Comparison of ENCODE assay signal across 13 cellular contexts in the genomic region with DNA sequence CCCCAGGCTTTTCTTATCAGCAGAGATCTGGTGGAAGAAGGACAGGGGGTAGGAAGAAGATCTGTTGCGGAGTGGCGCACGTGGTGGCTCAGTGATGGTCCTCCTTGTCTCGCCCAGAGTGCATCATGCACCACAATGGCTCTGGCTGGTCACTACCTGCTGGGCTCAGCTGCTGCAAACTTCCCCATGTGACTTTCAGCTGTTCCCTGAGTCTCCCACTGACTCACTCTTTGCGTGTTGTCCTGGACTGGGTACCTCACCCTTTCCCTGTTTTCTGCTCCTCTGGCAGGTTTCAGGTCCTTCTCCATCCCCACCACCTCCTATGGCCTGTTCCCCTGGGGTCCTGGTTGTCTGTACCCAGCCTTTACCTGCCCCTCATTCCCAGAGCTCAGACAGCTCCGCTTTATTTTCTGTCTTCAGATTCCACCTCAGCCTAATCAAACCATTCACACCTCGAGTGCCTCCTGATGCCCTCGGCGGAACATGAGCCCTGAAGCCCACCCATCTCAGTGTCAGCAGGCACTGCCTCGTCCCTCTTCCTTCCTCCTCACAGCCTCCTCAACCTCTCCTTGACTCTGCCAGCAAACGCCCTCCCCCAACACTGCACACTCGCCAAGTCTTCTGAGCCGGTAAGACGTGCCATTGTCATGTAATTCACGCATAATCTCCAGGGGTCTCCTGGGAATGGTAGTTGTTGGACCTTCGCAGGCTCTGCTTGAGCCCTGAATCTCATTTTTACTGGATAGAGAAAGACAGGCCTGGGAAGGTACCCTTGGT. TPM values are rescaled to one million over a fixed set of nuclear protein-coding genes. Genes with fewer than 3 reads are reported as not detected.
A peak's percentile ranks its signal among the peaks of the same experiment; 100 is the strongest.
DNase-seq lines count a peak whose midpoint lies in the region; ATAC-seq and TF ChIP-seq lines count a peak whose summit lies in the region.
"Had no signal": no experiment of that assay in that cellular context is flagged by ENCODE, and none has a peak within 500 bp of the region (broad histone marks: within the 10 kb centered on the region; RNA-seq: fewer than 3 reads in every experiment).

No MANE protein-coding gene starts in this region.

- no peaks in the 10 kb centered on the region for H3K9me3 Mint-ChIP-seq in activated T-helper 17 cell treated with anti-CD3 and anti-CD28 coated beads, Interleukin-2, amount 50 U/mL, for 72 hours
- no peaks in the 10 kb centered on the region for H3K9me3 Mint-ChIP-seq in progenitor cell of endocrine pancreas (ENCODE audit: low read depth)
- no peaks in the 10 kb centered on the region for H3K9me3 Mint-ChIP-seq in activated T-cell treated with anti-CD3 and anti-CD28 coated beads, Interleukin-2, amount 50 U/mL, for 4 hours
- H3K9me3 Mint-ChIP-seq: activated CD8-positive, alpha-beta T cell treated with anti-CD3 and anti-CD28 coated beads for 36 hours; activated naive CD8-positive, alpha-beta T cell treated with anti-CD3 and anti-CD28 coated beads, Interleukin-2, amount 10 ng/mL, durations not matched to agents 7 days and 5 days; memory B cell had no signal

- H3K4me3 ChIP-seq in AG04450 (ENCODE audit: low read depth, low read length), result peak overlapping the region; percentile 86

- no peak for ATAC-seq in activated T-helper 17 cell treated with anti-CD3 and anti-CD28 coated beads, Interleukin-2, amount 50 U/mL, for 72 hours (replicated peaks)
- no peak for ATAC-seq in activated T-cell treated with anti-CD3 and anti-CD28 coated beads, Interleukin-2, amount 50 U/mL, for 4 hours
- ATAC-seq in HG03342 (IDR thresholded peaks at IDR 0.05; ENCODE audit: unreplicated experiment), result no peak
- ATAC-seq: activated CD8-positive, alpha-beta T cell treated with anti-CD3 and anti-CD28 coated beads for 36 hours had no signal

- peaks cover 5% of the 10 kb centered on the region for H3K27me3 Mint-ChIP-seq in activated T-helper 17 cell treated with anti-CD3 and anti-CD28 coated beads, Interleukin-2, amount 50 U/mL, for 72 hours
- H3K27me3 Mint-ChIP-seq in progenitor cell of endocrine pancreas, result peaks cover 36% of the 10 kb centered on the region
- H3K27me3 Mint-ChIP-seq in activated T-cell treated with anti-CD3 and anti-CD28 coated beads, Interleukin-2, amount 50 U/mL, for 4 hours (ENCODE audit: low read depth), result peaks cover 4% of the 10 kb centered on the region
- H3K27me3 Mint-ChIP-seq: activated CD8-positive, alpha-beta T cell treated with anti-CD3 and anti-CD28 coated beads for 36 hours; activated naive CD8-positive, alpha-beta T cell treated with anti-CD3 and anti-CD28 coated beads, Interleukin-2, amount 10 ng/mL, durations not matched to agents 7 days and 5 days had no signal

- DNase-seq in AG04450 (ENCODE audit: low read depth, low spot score) (no peak), hepatic stellate cell (ENCODE audit: low spot score) (peak; percentile 22), progenitor cell of endocrine pancreas (ENCODE audit: low spot score, unreplicated experiment) (no peak), cortex of kidney (lab: John Stamatoyannopoulos, UW) (no peak), GM19238 (ENCODE audit: insufficient read length, low spot score) (no peak)
- no peak for DNase-seq in activated T-cell treated with anti-CD3 and anti-CD28 coated beads, Interleukin-2, amount 50 U/mL, for 4 hours
- DNase-seq: activated CD8-positive, alpha-beta T cell treated with anti-CD3 and anti-CD28 coated beads for 36 hours; activated naive CD8-positive, alpha-beta T cell treated with anti-CD3 and anti-CD28 coated beads, Interleukin-2, amount 10 ng/mL, durations not matched to agents 7 days and 5 days; AML-193; NCI-H774 had no signal

- no peaks in the 10 kb centered on the region; the same call in 1 of the 2 replicates for H3K9me3 ChIP-seq in AG04450 (ENCODE audit: control insufficient read depth, insufficient read depth, low read length)

- H3K4me3 Mint-ChIP-seq in activated T-helper 17 cell treated with anti-CD3 and anti-CD28 coated beads, Interleukin-2, amount 50 U/mL, for 72 hours, result no peak overlapping the region
- H3K4me3 Mint-ChIP-seq in progenitor cell of endocrine pancreas (ENCODE audit: low read depth), result no peak overlapping the region
- no peak overlapping the region for H3K4me3 Mint-ChIP-seq in activated T-cell treated with anti-CD3 and anti-CD28 coated beads, Interleukin-2, amount 50 U/mL, for 4 hours
- H3K4me3 Mint-ChIP-seq: activated CD8-positive, alpha-beta T cell treated with anti-CD3 and anti-CD28 coated beads for 36 hours; activated naive CD8-positive, alpha-beta T cell treated with anti-CD3 and anti-CD28 coated beads, Interleukin-2, amount 10 ng/mL, durations not matched to agents 7 days and 5 days had no signal

- CTCF ChIA-PET in AG04450 (lab: Charles Lee), result interaction anchor here (0.7 to 3.4 kb wide), 2 partner anchors 19 to 30 kb away, joined by 3 to 18 read pairs; a partner anchor contains a TSS

- no peak overlapping the region for H3K27ac ChIP-seq in AG04450 (ENCODE audit: low read depth, low read length)

- H3K36me3 Mint-ChIP-seq in activated T-helper 17 cell treated with anti-CD3 and anti-CD28 coated beads, Interleukin-2, amount 50 U/mL, for 72 hours (ENCODE audit: low read depth), result no peaks in the 10 kb centered on the region
- no peaks in the 10 kb centered on the region for H3K36me3 Mint-ChIP-seq in progenitor cell of endocrine pancreas (ENCODE audit: insufficient read depth)
- no peaks in the 10 kb centered on the region for H3K36me3 Mint-ChIP-seq in activated T-cell treated with anti-CD3 and anti-CD28 coated beads, Interleukin-2, amount 50 U/mL, for 4 hours (ENCODE audit: insufficient read depth)
- H3K36me3 Mint-ChIP-seq: activated naive CD8-positive, alpha-beta T cell treated with anti-CD3 and anti-CD28 coated beads, Interleukin-2, amount 10 ng/mL, durations not matched to agents 7 days and 5 days; memory B cell had no signal

- H3K27me3 ChIP-seq in AG04450 (ENCODE audit: control insufficient read depth, insufficient read depth, low read length), result no peaks in the 10 kb centered on the region

- peak overlapping the region; percentile 20 for H3K27ac Mint-ChIP-seq in activated T-helper 17 cell treated with anti-CD3 and anti-CD28 coated beads, Interleukin-2, amount 50 U/mL, for 72 hours
- peak overlapping the region; percentile 18 for H3K27ac Mint-ChIP-seq in progenitor cell of endocrine pancreas
- H3K27ac Mint-ChIP-seq: activated CD8-positive, alpha-beta T cell treated with anti-CD3 and anti-CD28 coated beads for 36 hours; memory B cell had no signal

- no peaks in the 10 kb centered on the region for H3K4me1 Mint-ChIP-seq in activated T-helper 17 cell treated with anti-CD3 and anti-CD28 coated beads, Interleukin-2, amount 50 U/mL, for 72 hours
- peaks cover 4% of the 10 kb centered on the region for H3K4me1 Mint-ChIP-seq in progenitor cell of endocrine pancreas (ENCODE audit: low read depth)
- H3K4me1 Mint-ChIP-seq in activated T-cell treated with anti-CD3 and anti-CD28 coated beads, Interleukin-2, amount 50 U/mL, for 4 hours (ENCODE audit: low read depth), result peaks cover 6% of the 10 kb centered on the region

- TF ChIP-seq CTCF in AG04450 (IDR thresholded peaks at IDR 0.05; ENCODE audit: low read depth, low read length) (no peak), progenitor cell of endocrine pancreas (IDR thresholded peaks at IDR 0.05; ENCODE audit: unreplicated experiment) (no peak)

- POLR2A ChIA-PET in AG04450 (lab: Yijun Ruan, JAX), result interaction anchor here (0.6 to 1.0 kb wide), 3 partner anchors 11 to 19 kb away, joined by 3 to 10 read pairs (median 4); no protein-coding TSS in a partner anchor

RNA-seq across cellular contexts. Expression of a gene that starts 1.8 kb away (rescaled TPM):
- 617 and 795 TPM in 2 replicates for polyA plus RNA-seq in AG04450 (2011; rRNA removed)
- 179 and 240 TPM in 2 replicates for polyA minus RNA-seq in AG04450 (2011; rRNA and poly(A)+ RNA removed)
- total RNA-seq in activated T-helper 17 cell treated with anti-CD3 and anti-CD28 coated beads, Interleukin-2, amount 50 U/mL, for 72 hours, result 1 to 10 TPM; 3.2 to 3.3 TPM
- 10.2 and 10.3 TPM in 2 replicates for total RNA-seq in progenitor cell of endocrine pancreas
- total RNA-seq in activated T-cell treated with anti-CD3 and anti-CD28 coated beads, Interleukin-2, amount 50 U/mL, for 4 hours, result 1 to 10 TPM in 2 of 3 donors, under 1 TPM in 1; 0.98 to 2.3 (median 1.7) TPM

RNA-seq across cellular contexts. Expression of a gene that starts 18.6 kb away (rescaled TPM):
- polyA plus RNA-seq in AG04450 (2011; rRNA removed), result 45.3 and 58.7 TPM in 2 replicates
- polyA minus RNA-seq in AG04450 (2011; rRNA and poly(A)+ RNA removed), result 47.5 and 69.1 TPM in 2 replicates
- total RNA-seq in activated T-helper 17 cell treated with anti-CD3 and anti-CD28 coated beads, Interleukin-2, amount 50 U/mL, for 72 hours, result 10 to 100 TPM; 14.0 to 30.6 TPM
- 95.9 and 105 TPM in 2 replicates for total RNA-seq in progenitor cell of endocrine pancreas
- 1 to 10 TPM; 3.7 to 7.0 (median 6.0) TPM for total RNA-seq in activated T-cell treated with anti-CD3 and anti-CD28 coated beads, Interleukin-2, amount 50 U/mL, for 4 hours

RNA-seq across cellular contexts. Expression of a gene that starts 29.9 kb away (rescaled TPM):
- polyA plus RNA-seq in AG04450 (2011; rRNA removed), result 406 and 458 TPM in 2 replicates
- polyA minus RNA-seq in AG04450 (2011; rRNA and poly(A)+ RNA removed), result 153 TPM in 2 replicates
- 10 to 100 TPM in 1 of 2 donors, 1 to 10 TPM in 1; 6.9 to 13.1 TPM for total RNA-seq in activated T-helper 17 cell treated with anti-CD3 and anti-CD28 coated beads, Interleukin-2, amount 50 U/mL, for 72 hours
- 4.1 and 4.8 TPM in 2 replicates for total RNA-seq in progenitor cell of endocrine pancreas
- 1 to 10 TPM; 1.6 to 1.7 (median 1.6) TPM for total RNA-seq in activated T-cell treated with anti-CD3 and anti-CD28 coated beads, Interleukin-2, amount 50 U/mL, for 4 hours

RNA-seq across cellular contexts. Expression of a gene that starts 38.3 kb away (rescaled TPM):
- 0.25 and 0.36 TPM in 2 replicates for polyA plus RNA-seq in AG04450 (2011; rRNA removed)
- not detected in 2 replicates for polyA minus RNA-seq in AG04450 (2011; rRNA and poly(A)+ RNA removed)
- not detected for total RNA-seq in activated T-helper 17 cell treated with anti-CD3 and anti-CD28 coated beads, Interleukin-2, amount 50 U/mL, for 72 hours
- 5.8 and 7.6 TPM in 2 replicates for total RNA-seq in progenitor cell of endocrine pancreas
- total RNA-seq in activated T-cell treated with anti-CD3 and anti-CD28 coated beads, Interleukin-2, amount 50 U/mL, for 4 hours, result not detected
- total RNA-seq: activated CD8-positive, alpha-beta T cell treated with anti-CD3 and anti-CD28 coated beads for 36 hours had no signal

RNA-seq across cellular contexts. Expression of a gene that starts 39.8 kb away (rescaled TPM):
- 22.3 and 25.3 TPM in 2 replicates for polyA plus RNA-seq in AG04450 (2011; rRNA removed)
- 37.0 and 43.2 TPM in 2 replicates for polyA minus RNA-seq in AG04450 (2011; rRNA and poly(A)+ RNA removed)
- total RNA-seq in activated T-helper 17 cell treated with anti-CD3 and anti-CD28 coated beads, Interleukin-2, amount 50 U/mL, for 72 hours, result 10 to 100 TPM; 51.8 to 61.9 TPM
- 202 and 204 TPM in 2 replicates for total RNA-seq in progenitor cell of endocrine pancreas
- total RNA-seq in activated T-cell treated with anti-CD3 and anti-CD28 coated beads, Interleukin-2, amount 50 U/mL, for 4 hours, result 10 to 100 TPM in 1 of 3 donors, 1 to 10 TPM in 2; 9.2 to 12.2 (median 9.9) TPM
